9 cellular contexts compared by ENCODE assay signal in genomic region chr3:47578691-47579632, GRCh38. TPM values are rescaled to one million over a fixed set of nuclear protein-coding genes. Genes with fewer than 3 reads are reported as not detected.
DNase-seq lines count a peak whose midpoint lies in the region; ATAC-seq and TF ChIP-seq lines count a peak whose summit lies in the region.
"Had no signal": no experiment of that assay in that cellular context is flagged by ENCODE, and none has a peak within 500 bp of the region (broad histone marks: within the 10 kb centered on the region; RNA-seq: fewer than 3 reads in every experiment).

Gene CSPG5, minus strand, starts transcription at chr3:47578865. Its CDS starts 172 bp downstream, at chr3:47578693.

- no peaks in the 10 kb centered on the region for H3K9me2 ChIP-seq in GM23248 (ENCODE audit: insufficient read depth)

- peaks cover 7% of the 10 kb centered on the region; the same call in 1 of the 2 replicates for H3F3A ChIP-seq in GM23248 (ENCODE audit: insufficient read depth)

- H3K4me1 ChIP-seq in GM23248 (ENCODE audit: insufficient read depth) (no peaks in the 10 kb centered on the region), lung (ENCODE audit: control insufficient read depth in 2 of 2, insufficient read depth in 2 of 2, low read length in 2 of 2) (peaks cover 0 to 8% of the 10 kb centered on the region in 2 donors)

- H3K27ac Mint-ChIP-seq in stimulated activated naive CD8-positive, alpha-beta T cell treated with anti-CD3 and anti-CD28 coated beads, Interleukin-15, amount 100 ng/mL, for 72 hours = no peak within 1 kb of the TSS

- H3K4me3 Mint-ChIP-seq in stimulated activated naive CD8-positive, alpha-beta T cell treated with anti-CD3 and anti-CD28 coated beads, Interleukin-15, amount 100 ng/mL, for 72 hours = peak within 1 kb of the TSS; percentile 71 to 73

- no peak within 1 kb of the TSS for H3K27ac ChIP-seq in GM23248
- peak within 1 kb of the TSS in 1 of 2 donors; percentile 54 for H3K27ac ChIP-seq in coronary artery
- no peak within 1 kb of the TSS for H3K27ac ChIP-seq in lung (ENCODE audit: low read depth in 1 of 2, low read length in 1 of 2)
- H3K27ac ChIP-seq: epithelial cell of prostate had no signal

- ATAC-seq in lung (ENCODE audit: insufficient read depth, low FRiP score) (no peak), GM18520 (IDR thresholded peaks at IDR 0.05; ENCODE audit: unreplicated experiment) (no peak)
- peak; percentile 63 for ATAC-seq in stimulated activated naive CD8-positive, alpha-beta T cell treated with anti-CD3 and anti-CD28 coated beads, Interleukin-15, amount 100 ng/mL, for 72 hours

- no peaks in the 10 kb centered on the region for H3K9me3 Mint-ChIP-seq in stimulated activated naive CD8-positive, alpha-beta T cell treated with anti-CD3 and anti-CD28 coated beads, Interleukin-15, amount 100 ng/mL, for 72 hours

- CTCF ChIA-PET in AG04449 (lab: Yijun Ruan, JAX) = no interaction called here

- H3K27me3 Mint-ChIP-seq in stimulated activated naive CD8-positive, alpha-beta T cell treated with anti-CD3 and anti-CD28 coated beads, Interleukin-15, amount 100 ng/mL, for 72 hours = peaks cover 60% of the 10 kb centered on the region

- no peaks in the 10 kb centered on the region for H3K4me1 Mint-ChIP-seq in stimulated activated naive CD8-positive, alpha-beta T cell treated with anti-CD3 and anti-CD28 coated beads, Interleukin-15, amount 100 ng/mL, for 72 hours

- no peaks in the 10 kb centered on the region for H3K79me2 ChIP-seq in GM23248 (ENCODE audit: insufficient read depth)

- POLR2A ChIA-PET in AG04449 (lab: Yijun Ruan, JAX) = no interaction called here

- no peak for TF ChIP-seq CTCF in AG04449 (IDR thresholded peaks at IDR 0.05; ENCODE audit: insufficient read depth, low read length, missing control alignments)
- TF ChIP-seq CTCF in WI38 (IDR thresholded peaks at IDR 0.05; ENCODE audit: low read depth, low read length) = no peak
- no peak for TF ChIP-seq CTCF in coronary artery (IDR thresholded peaks at IDR 0.05)
- TF ChIP-seq CTCF in lung (IDR thresholded peaks at IDR 0.05; ENCODE audit: control extremely low read depth, extremely low read depth) = no peak

- H3K27me3 ChIP-seq in GM23248 (replicated peaks; ENCODE audit: insufficient read depth) (peaks cover 20% of the 10 kb centered on the region), lung (ENCODE audit: control insufficient read depth, insufficient read depth) (no peaks in the 10 kb centered on the region)

- H3K9ac ChIP-seq in GM23248 = no peak within 1 kb of the TSS

- H4K20me1 ChIP-seq in GM23248 (ENCODE audit: insufficient read depth) = no peaks in the 10 kb centered on the region

- 9 to 11% methylated on average over 42 to 61 of the region's 121 CpGs for WGBS in GM23248 (ENCODE audit: low coverage in 1 of 2, low lambda C conversion rate in 2 of 2, missing lambda C conversion rate in 2 of 2), 2 experiments
- WGBS in lung, 2 donors = 4 to 10% methylated on average over 40 to 121 of the region's 121 CpGs

- H2AFZ ChIP-seq in GM23248 = peak within 1 kb of the TSS; percentile 75

- in situ Hi-C loops in GM23248 (cut with MboI) = no loop called here

- H3K9me3 ChIP-seq in GM23248 (ENCODE audit: low read depth) (no peaks in the 10 kb centered on the region), lung (ENCODE audit: control insufficient read depth in 2 of 2, insufficient read depth in 1 of 2, low read length in 1 of 2) (peaks cover 0 to 2% of the 10 kb centered on the region in 2 donors)

- H3K36me3 ChIP-seq in GM23248 (ENCODE audit: low read depth) = no peaks in the 10 kb centered on the region
- no peaks in the 10 kb centered on the region for H3K36me3 ChIP-seq in lung (ENCODE audit: control insufficient read depth in 2 of 2, insufficient read depth in 2 of 2, low read length in 2 of 2)

- peak within 1 kb of the TSS; percentile 50 for H3K4me3 ChIP-seq in AG04449 (ENCODE audit: low read depth, low read length)
- peak within 1 kb of the TSS; percentile 67 for H3K4me3 ChIP-seq in GM23248
- H3K4me3 ChIP-seq in WI38 (ENCODE audit: low read depth, low read length) = peak within 1 kb of the TSS; percentile 61
- H3K4me3 ChIP-seq in coronary artery = peak within 1 kb of the TSS; percentile 83
- H3K4me3 ChIP-seq in lung = peak within 1 kb of the TSS; percentile 55

- peak within 1 kb of the TSS; percentile 61 for H3K4me2 ChIP-seq in GM23248 (ENCODE audit: unreplicated experiment)

- DNase-seq in AG04449 (ENCODE audit: low read depth, low spot score) (no peak), GM23248 (peak; percentile 50), coronary artery (ENCODE audit: low spot score) (no peak), lung (ENCODE audit: low spot score) (no peak), HPDE6-E6E7 (ENCODE audit: extremely low spot score) (no peak)
- peak in 1 of 2 donors; percentile 28 for DNase-seq in stimulated activated naive CD8-positive, alpha-beta T cell treated with anti-CD3 and anti-CD28 coated beads, Interleukin-15, amount 100 ng/mL, for 72 hours

RNA-seq across cellular contexts. Expression of gene CSPG5, which starts in this region (rescaled TPM):
- total RNA-seq in GM23248 (2014; rRNA removed; shearing (Covaris generic)) = 0.54 TPM in 1 of 2 replicates, not detected in the other
- not detected in 2 replicates for polyA plus RNA-seq in GM23248 (2016; fragmentation: Nextera tagmentation; extraction: Ambion mirVana)
- total RNA-seq in lung = 10 to 100 TPM; 10.4 to 24.9 TPM
- polyA plus RNA-seq in lung = 10 to 100 TPM in 1 of 2 donors, 1 to 10 TPM in 1; 7.7 to 11.2 TPM

Comparison
In these comparisons a context has a peak if more than half of its experiments do, and no peak if none do; other contexts are left out.
1. Peak in DNase-seq, H3K4me3 ChIP-seq and H3K4me2 ChIP-seq in GM23248; RNA of the gene not detected or under 1 TPM.